32 cellular contexts compared by ENCODE assay signal in the genomic region with DNA sequence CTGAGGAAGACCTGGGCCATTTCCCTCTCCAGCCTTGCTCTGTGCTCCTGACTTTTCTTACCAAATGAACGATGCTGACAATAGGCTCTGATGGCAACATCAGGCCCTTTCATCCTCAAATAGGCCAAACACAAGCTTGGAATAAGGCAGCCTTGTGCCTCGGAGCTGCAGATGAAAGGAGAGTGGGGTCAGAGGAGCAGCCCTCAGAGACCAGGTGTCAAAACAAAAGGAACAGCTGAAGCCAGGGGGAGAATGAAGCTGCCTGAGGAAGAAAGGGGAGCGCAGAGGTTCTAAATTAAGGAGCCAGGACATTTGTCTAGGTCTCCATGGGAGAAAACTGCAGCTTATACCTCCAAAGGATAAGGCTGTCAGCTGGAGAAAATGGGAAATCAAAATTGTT. TPM values are rescaled to one million over a fixed set of nuclear protein-coding genes. Genes with fewer than 3 reads are reported as not detected.
A peak's percentile ranks its signal among the peaks of the same experiment; 100 is the strongest.
DNase-seq lines count a peak whose midpoint lies in the region; ATAC-seq and TF ChIP-seq lines count a peak whose summit lies in the region.
"Had no signal": no experiment of that assay in that cellular context is flagged by ENCODE, and none has a peak within 500 bp of the region (broad histone marks: within the 10 kb centered on the region; RNA-seq: fewer than 3 reads in every experiment).

No MANE protein-coding gene starts in this region.

- peak overlapping the region in 1 of 5 experiments; percentile 12 for H3K4me3 Mint-ChIP-seq in brain
- peak overlapping the region; percentile 54 for H3K4me3 Mint-ChIP-seq in neural crest cell
- H3K4me3 Mint-ChIP-seq in activated T-cell treated with anti-CD3 and anti-CD28 coated beads, Interleukin-2, amount 50 U/mL, for 72 hours, result no peak overlapping the region
- H3K4me3 Mint-ChIP-seq in Calu3 (ENCODE audit: low read depth, unreplicated experiment), result no peak overlapping the region
- H3K4me3 Mint-ChIP-seq: activated CD8-positive, alpha-beta T cell treated with anti-CD3 and anti-CD28 coated beads for 36 hours; activated T-helper 17 cell treated with anti-CD3 and anti-CD28 coated beads, Interleukin-2, amount 50 U/mL, for 72 hours; CD14-positive monocyte; naive thymus-derived CD8-positive, alpha-beta T cell; T-helper 2 cell treated with Interferon-gamma antibody and Interleukin-4, amounts not matched to agents 5 μg/mL and 100 μg/mL, for 36 hours had no signal

- H3K4me1 Mint-ChIP-seq in brain (peaks cover 37% of the 10 kb centered on the region), neural crest cell (peaks cover 35% of the 10 kb centered on the region), Calu3 (ENCODE audit: low read depth, unreplicated experiment) (no peaks in the 10 kb centered on the region)
- H3K4me1 Mint-ChIP-seq in activated T-cell treated with anti-CD3 and anti-CD28 coated beads, Interleukin-2, amount 50 U/mL, for 72 hours (ENCODE audit: low read depth), result no peaks in the 10 kb centered on the region
- H3K4me1 Mint-ChIP-seq: activated T-helper 17 cell treated with anti-CD3 and anti-CD28 coated beads, Interleukin-2, amount 50 U/mL, for 72 hours; CD14-positive monocyte; naive thymus-derived CD8-positive, alpha-beta T cell had no signal

- no peaks in the 10 kb centered on the region for H3K9me2 ChIP-seq in GM23248 (ENCODE audit: insufficient read depth)

- TF ChIP-seq CTCF in brain (conservative IDR thresholded peaks at IDR 0.05), result no peak
- no peak for TF ChIP-seq CTCF in neural crest cell (conservative IDR thresholded peaks at IDR 0.05)
- no peak for TF ChIP-seq CTCF in Calu3 (IDR thresholded peaks at IDR 0.05; ENCODE audit: unreplicated experiment)

- no peaks in the 10 kb centered on the region for H3K79me2 ChIP-seq in GM23248 (ENCODE audit: insufficient read depth)
- H3K79me2 ChIP-seq: hepatocyte had no signal

- peaks cover 14% of the 10 kb centered on the region for H3K4me1 ChIP-seq in GM23248 (ENCODE audit: insufficient read depth)
- H3K4me1 ChIP-seq: Caco-2, lower lobe of right lung, pancreas, spleen, uterus had no signal

- intact Hi-C loops in Calu3 (cut with micrococcal nuclease; ENCODE audit: unreplicated experiment), result no loop called here

- H3K9ac ChIP-seq in GM23248, result no peak overlapping the region

- no peak overlapping the region for H3K4me3 ChIP-seq in GM23248
- H3K4me3 ChIP-seq: hepatocyte, lower lobe of right lung, pancreas, PC-9, spleen, uterus had no signal

- peaks cover 11% of the 10 kb centered on the region for H3K27me3 Mint-ChIP-seq in brain
- H3K27me3 Mint-ChIP-seq in neural crest cell (ENCODE audit: low read depth), result peaks cover 3% of the 10 kb centered on the region
- H3K27me3 Mint-ChIP-seq in activated T-cell treated with anti-CD3 and anti-CD28 coated beads, Interleukin-2, amount 50 U/mL, for 72 hours (ENCODE audit: low read depth), result peaks cover 5% of the 10 kb centered on the region
- H3K27me3 Mint-ChIP-seq in Calu3 (ENCODE audit: unreplicated experiment), result peaks cover 74% of the 10 kb centered on the region
- H3K27me3 Mint-ChIP-seq: activated CD8-positive, alpha-beta T cell treated with anti-CD3 and anti-CD28 coated beads for 36 hours had no signal

- no peak overlapping the region for H3K27ac ChIP-seq in GM23248
- H3K27ac ChIP-seq: brain microvascular endothelial cell, hepatocyte, lower lobe of right lung, pancreas, PC-9, spleen, uterus had no signal

- no peak for ATAC-seq in activated T-cell treated with anti-CD3 and anti-CD28 coated beads, Interleukin-2, amount 50 U/mL, for 72 hours (replicated peaks in 1 of 2)
- ATAC-seq: activated CD8-positive, alpha-beta T cell treated with anti-CD3 and anti-CD28 coated beads for 36 hours; activated T-helper 17 cell treated with anti-CD3 and anti-CD28 coated beads, Interleukin-2, amount 50 U/mL, for 72 hours; naive thymus-derived CD8-positive, alpha-beta T cell; pancreas; right cardiac atrium; Right ventricle myocardium inferior; stimulated activated naive CD8-positive, alpha-beta T cell treated with anti-CD3 and anti-CD28 coated beads, Interleukin-15, Interleukin-2, amounts not matched to agents 100 U/mL and 50 U/mL, for 24 hours had no signal

- H3K36me3 Mint-ChIP-seq in brain (no peaks in the 10 kb centered on the region), neural crest cell (ENCODE audit: low read depth) (no peaks in the 10 kb centered on the region), Calu3 (ENCODE audit: insufficient read depth, unreplicated experiment) (no peaks in the 10 kb centered on the region)
- H3K36me3 Mint-ChIP-seq in activated T-cell treated with anti-CD3 and anti-CD28 coated beads, Interleukin-2, amount 50 U/mL, for 72 hours (ENCODE audit: insufficient read depth in 2 of 2), result no peaks in the 10 kb centered on the region
- H3K36me3 Mint-ChIP-seq: CD14-positive monocyte had no signal

- CTCF ChIA-PET in Calu3 (lab: Charles Lee), result interaction anchor here (0.7 to 0.8 kb wide), 3 partner anchors 8 to 383 kb away, joined by 3 read pairs; no protein-coding TSS in a partner anchor

- no peaks in the 10 kb centered on the region for H3K9me3 ChIP-seq in GM23248 (ENCODE audit: low read depth)
- H3K9me3 ChIP-seq: Caco-2, lower lobe of right lung, pancreas, spleen, uterus had no signal

- H3K4me2 ChIP-seq in GM23248 (ENCODE audit: unreplicated experiment), result no peak overlapping the region
- H3K4me2 ChIP-seq: hepatocyte, PC-9 had no signal

- H3K9me3 Mint-ChIP-seq in brain, result peaks cover 0 to 3% (median 0%) of the 10 kb centered on the region in 5 experiments
- H3K9me3 Mint-ChIP-seq in neural crest cell, result no peaks in the 10 kb centered on the region
- no peaks in the 10 kb centered on the region for H3K9me3 Mint-ChIP-seq in activated T-cell treated with anti-CD3 and anti-CD28 coated beads, Interleukin-2, amount 50 U/mL, for 72 hours
- H3K9me3 Mint-ChIP-seq in Calu3 (ENCODE audit: low read depth, unreplicated experiment), result no peaks in the 10 kb centered on the region
- H3K9me3 Mint-ChIP-seq: activated CD8-positive, alpha-beta T cell treated with anti-CD3 and anti-CD28 coated beads for 36 hours; activated T-helper 17 cell treated with anti-CD3 and anti-CD28 coated beads, Interleukin-2, amount 50 U/mL, for 72 hours; CD14-positive monocyte; naive thymus-derived CD8-positive, alpha-beta T cell; T-helper 2 cell treated with Interferon-gamma antibody and Interleukin-4, amounts not matched to agents 5 μg/mL and 100 μg/mL, for 36 hours had no signal

- 50 to 56% methylated on average over 3 of the region's 3 CpGs for WGBS in GM23248 (ENCODE audit: low coverage in 1 of 2, low lambda C conversion rate in 2 of 2, missing lambda C conversion rate in 2 of 2), 2 experiments

- DNase-seq in NCI-H748 (lab: John Stamatoyannopoulos, UW; ENCODE audit: unreplicated experiment) (peak; percentile 17), NCI-H748 treated with DMSO at 0.1 percent for 48 hours (lab: John Stamatoyannopoulos, UW) (no peak), neural crest cell (ENCODE audit: low read depth, low spot score) (no peak), GM23248 (no peak), Calu3 (no peak), nucleus accumbens (lab: John Stamatoyannopoulos, UW) (no peak)
- no peak for DNase-seq in activated T-cell treated with anti-CD3 and anti-CD28 coated beads, Interleukin-2, amount 50 U/mL, for 72 hours
- DNase-seq: activated CD8-positive, alpha-beta T cell treated with anti-CD3 and anti-CD28 coated beads for 36 hours; activated naive CD4-positive, alpha-beta T cell treated with anti-CD3 and anti-CD28 coated beads, Interleukin-2, amount 50 U/mL, for 16 hours; brain microvascular endothelial cell; Caco-2; cerebellar nuclear complex; effector CD4-positive, alpha-beta T cell; GDM1; lower lobe of right lung; naive thymus-derived CD8-positive, alpha-beta T cell; NCI-H1436; NCI-H2171 treated with DMSO at 0.1 percent for 48 hours; NCI-H510A treated with DMSO at 0.1 percent for 48 hours; pancreas; PC-9; right cardiac atrium; spleen; stimulated activated CD4-positive, alpha-beta T cell treated with anti-CD3 and anti-CD28 coated beads, Interleukin-2, amount 100 ng/mL, for 24 hours; stimulated activated naive CD8-positive, alpha-beta T cell treated with anti-CD3 and anti-CD28 coated beads, Interleukin-15, Interleukin-2, amounts not matched to agents 100 U/mL and 50 U/mL, for 24 hours; uterus had no signal

- H2AFZ ChIP-seq in GM23248, result no peak overlapping the region
- H2AFZ ChIP-seq: hepatocyte, PC-9 had no signal

- 0 out of 2 replicates have a peak, but pooled peaks cover 7% of the 10 kb centered on the region for H3F3A ChIP-seq in GM23248 (ENCODE audit: insufficient read depth)

- no peaks in the 10 kb centered on the region for H4K20me1 ChIP-seq in GM23248 (ENCODE audit: insufficient read depth)

- in situ Hi-C loops in GM23248 (cut with MboI), result no loop called here

- no TSS peak for BruUV-seq in Calu3 (replicated peaks; lab: Mats Ljungman, UMichigan)

- H3K36me3 ChIP-seq in GM23248 (ENCODE audit: low read depth), result no peaks in the 10 kb centered on the region
- H3K36me3 ChIP-seq: brain microvascular endothelial cell, lower lobe of right lung, pancreas, spleen, uterus had no signal

- no peaks in the 10 kb centered on the region for H3K27me3 ChIP-seq in GM23248 (replicated peaks; ENCODE audit: insufficient read depth)
- H3K27me3 ChIP-seq: brain microvascular endothelial cell, hepatocyte, uterus had no signal

- H3K27ac Mint-ChIP-seq in brain (peak overlapping the region in 3 of 5 experiments; percentile 66 to 91 (median 83)), neural crest cell (ENCODE audit: unreplicated experiment) (peak overlapping the region; percentile 15), Calu3 (ENCODE audit: unreplicated experiment) (no peak overlapping the region)
- H3K27ac Mint-ChIP-seq in activated T-cell treated with anti-CD3 and anti-CD28 coated beads, Interleukin-2, amount 50 U/mL, for 72 hours, result no peak overlapping the region
- H3K27ac Mint-ChIP-seq: activated CD8-positive, alpha-beta T cell treated with anti-CD3 and anti-CD28 coated beads for 36 hours; activated T-helper 17 cell treated with anti-CD3 and anti-CD28 coated beads, Interleukin-2, amount 50 U/mL, for 72 hours; CD14-positive monocyte; naive thymus-derived CD8-positive, alpha-beta T cell; T-helper 2 cell treated with Interferon-gamma antibody and Interleukin-4, amounts not matched to agents 5 μg/mL and 100 μg/mL, for 36 hours had no signal

RNA-seq across cellular contexts. Expression of a gene that starts 5.1 kb away (rescaled TPM):
- polyA plus RNA-seq in brain (ENCODE audit: insufficient read depth, low read depth, low replicate concordance) (1.0 TPM), GM23248 (2016; fragmentation: Nextera tagmentation; extraction: Ambion mirVana) (not detected in 2 replicates)
- total RNA-seq in neural crest cell (not detected in 2 replicates), Calu3 (2022) (not detected in 2 replicates)
- total RNA-seq in GM23248 (2014; rRNA removed; shearing (Covaris generic)), result not detected in 2 replicates
- total RNA-seq in activated T-cell treated with anti-CD3 and anti-CD28 coated beads, Interleukin-2, amount 50 U/mL, for 72 hours, result not detected
- total RNA-seq: Caco-2; hepatocyte; lower lobe of right lung; naive thymus-derived CD8-positive, alpha-beta T cell; pancreas; PC-9; right cardiac atrium; Right ventricle myocardium inferior; uterus had no signal
- polyA plus RNA-seq: CD14-positive monocyte; hepatocyte; naive thymus-derived CD8-positive, alpha-beta T cell; pancreas; right cardiac atrium had no signal

Comparison
In these comparisons a context has a peak if more than half of its experiments do, and no peak if none do; other contexts are left out.
1. H3K27ac Mint-ChIP-seq: peak in brain (3 of 5) and neural crest cell (single experiment); none in activated T-cell treated with anti-CD3 and anti-CD28 coated beads, Interleukin-2, amount 50 U/mL, for 72 hours (single experiment) and Calu3 (single experiment).